In the genomic region with DNA sequence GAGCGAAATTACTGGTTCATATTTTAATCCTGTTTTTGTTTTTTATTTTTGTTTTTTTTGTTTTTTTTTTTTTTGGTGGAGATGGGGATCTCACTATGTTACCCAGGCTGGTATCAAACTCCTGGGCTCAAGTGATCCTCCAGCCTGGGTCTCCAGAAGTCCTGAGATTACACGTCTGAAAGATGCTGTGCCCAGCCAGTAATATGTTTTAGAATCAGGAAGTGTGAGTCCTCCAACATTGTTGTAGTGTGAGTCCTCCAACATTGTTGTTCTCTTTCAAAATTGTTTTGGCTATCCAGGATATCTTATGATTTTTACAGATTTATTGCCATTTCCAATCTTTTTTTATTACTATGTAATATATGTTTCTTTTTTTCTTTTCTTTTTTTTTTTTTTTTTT, we compare ENCODE assay signal across 35 cellular contexts.
"Had no signal": no experiment of that assay in that cellular context is flagged by ENCODE, and none has a peak within 500 bp of the region (broad histone marks: within the 10 kb centered on the region; RNA-seq: fewer than 3 reads in every experiment).

No MANE protein-coding gene starts in this region.

- DNase-seq: Kasumi-1, MG63, MM.1S, MV-4-11, NCI-H1048, NCI-H1092, NCI-H1092 treated with DMSO at 0.1 percent for 48 hours, NCI-H1105, NCI-H1105 treated with DMSO at 0.1 percent for 48 hours, NCI-H1417, NCI-H1417 treated with DMSO at 0.1 percent for 48 hours, NCI-H1436, NCI-H1436 treated with DMSO at 0.1 percent for 48 hours, NCI-H146, NCI-H1694, NCI-H187, NCI-H187 treated with DMSO at 0.1 percent for 48 hours, NCI-H1930, NCI-H2029, NCI-H2029 treated with DMSO at 0.1 percent for 48 hours, NCI-H2081, NCI-H2081 treated with DMSO at 0.1 percent for 48 hours, NCI-H2107, NCI-H2171, NCI-H2171 treated with DMSO at 0.1 percent for 48 hours, NCI-H2227 treated with DMSO at 0.1 percent for 48 hours, NCI-H226, NCI-H345, NCI-H446, NCI-H446 treated with DMSO at 0.1 percent for 48 hours, NCI-H510A, NCI-H510A treated with DMSO at 0.1 percent for 48 hours, NCI-H524, NCI-H524 treated with DMSO at 0.1 percent for 48 hours, NCI-H526 had no signal

- H3K4me3 ChIP-seq: MG63 had no signal

- H3K36me3 ChIP-seq: MG63 had no signal

- H3K27me3 ChIP-seq: MG63 had no signal

- H3K9me3 ChIP-seq: MG63 had no signal
